16 cellular contexts compared by ENCODE assay signal in the genomic region with DNA sequence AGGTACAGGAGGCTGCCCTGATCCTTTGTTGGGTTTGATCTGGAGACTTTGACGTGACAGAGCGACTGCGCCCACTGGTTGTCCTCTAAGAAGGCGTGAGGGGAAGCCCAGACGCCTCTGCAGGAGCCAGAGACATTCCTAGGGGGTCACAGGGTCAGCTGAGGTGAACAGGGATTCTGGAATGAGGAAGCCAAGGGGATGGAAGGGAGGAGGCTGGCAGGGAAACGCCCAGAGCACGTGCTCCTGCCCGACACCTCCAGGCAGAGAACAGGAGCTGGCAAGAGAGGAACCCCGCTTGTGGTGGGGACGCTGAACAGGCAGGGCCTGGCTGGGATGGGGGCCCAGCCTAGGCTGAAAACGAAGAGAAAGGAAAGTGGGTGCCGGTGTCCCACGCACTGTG. TPM values are rescaled to one million over a fixed set of nuclear protein-coding genes. Genes with fewer than 3 reads are reported as not detected.
DNase-seq lines count a peak whose midpoint lies in the region; ATAC-seq and TF ChIP-seq lines count a peak whose summit lies in the region.
"Had no signal": no experiment of that assay in that cellular context is flagged by ENCODE, and none has a peak within 500 bp of the region (broad histone marks: within the 10 kb centered on the region; RNA-seq: fewer than 3 reads in every experiment).

No MANE protein-coding gene starts in this region.

- no peak for ATAC-seq in GM18858 (IDR thresholded peaks at IDR 0.05; ENCODE audit: unreplicated experiment)
- ATAC-seq: natural killer cell had no signal

- DNase-seq in NCI-H82 (lab: John Stamatoyannopoulos, UW): peak; percentile 19
- no peak for DNase-seq in NCI-H82 treated with DMSO at 0.1 percent for 48 hours (lab: John Stamatoyannopoulos, UW; ENCODE audit: unreplicated experiment)
- peak; percentile 72 for DNase-seq in amniotic epithelial cell (ENCODE audit: low read depth)
- DNase-seq in islet precursor cell: peak; percentile 88
- DNase-seq in type B pancreatic cell (ENCODE audit: extremely low spot score, unreplicated experiment): no peak
- DNase-seq in thyroid gland: no peak
- no peak for DNase-seq in WERI-Rb-1
- DNase-seq: activated CD4-positive, alpha-beta T cell treated with anti-CD3 and anti-CD28 coated beads, Interleukin-2, amount 50 U/mL, for 48 hours; activated naive CD4-positive, alpha-beta T cell treated with anti-CD3 and anti-CD28 coated beads for 36 hours; hippocampal formation; natural killer cell; NCI-H1436; NK-92 treated with Interleukin-12 subunit alpha and Interleukin-12 subunit beta, amount 100 ng/mL, for 24 hours; T-helper 1 cell had no signal

- no peak for TF ChIP-seq CTCF in type B pancreatic cell (conservative IDR thresholded peaks at IDR 0.05)
- no peak for TF ChIP-seq CTCF in thyroid gland (IDR thresholded peaks at IDR 0.05)
- TF ChIP-seq CTCF in WERI-Rb-1 (IDR thresholded peaks at IDR 0.05; ENCODE audit: low read depth, low read length): no peak

- TF ChIP-seq POLR2A in thyroid gland (IDR thresholded peaks at IDR 0.05): no peak

- H3K27ac ChIP-seq in thyroid gland (no peak overlapping the region), WERI-Rb-1 (no peak overlapping the region)
- H3K27ac ChIP-seq: 22Rv1 had no signal

- no peaks in the 10 kb centered on the region for H3K36me3 Mint-ChIP-seq in type B pancreatic cell
- H3K36me3 Mint-ChIP-seq: natural killer cell had no signal

- no peaks in the 10 kb centered on the region for H3K27me3 Mint-ChIP-seq in type B pancreatic cell

- WGBS in thyroid gland, 2 donors: 57 to 68% methylated on average over 13 of the region's 13 CpGs

- intact Hi-C loops in thyroid gland (cut with DNase I): no loop called here

- H3K4me1 Mint-ChIP-seq in type B pancreatic cell (ENCODE audit: unreplicated experiment): peaks cover 8% of the 10 kb centered on the region
- H3K4me1 Mint-ChIP-seq: natural killer cell had no signal

- H3K9me3 Mint-ChIP-seq in type B pancreatic cell: no peaks in the 10 kb centered on the region
- H3K9me3 Mint-ChIP-seq: activated naive CD4-positive, alpha-beta T cell treated with anti-CD3 and anti-CD28 coated beads for 36 hours; natural killer cell had no signal

- H3K4me3 ChIP-seq in thyroid gland (replicated peaks in 1 of 3) (no peak overlapping the region), WERI-Rb-1 (ENCODE audit: low read depth, low read length) (no peak overlapping the region)

- H3K27me3 ChIP-seq in thyroid gland (no peaks in the 10 kb centered on the region), WERI-Rb-1 (ENCODE audit: insufficient read depth, low read depth, severe bottlenecking) (no peaks in the 10 kb centered on the region)

- no peak overlapping the region for H3K4me3 Mint-ChIP-seq in type B pancreatic cell
- H3K4me3 Mint-ChIP-seq: activated naive CD4-positive, alpha-beta T cell treated with anti-CD3 and anti-CD28 coated beads for 36 hours; natural killer cell had no signal

- no peaks in the 10 kb centered on the region for H3K36me3 ChIP-seq in thyroid gland
- no peaks in the 10 kb centered on the region for H3K36me3 ChIP-seq in WERI-Rb-1

- no peaks in the 10 kb centered on the region for H3K4me1 ChIP-seq in thyroid gland

- H3K9me3 ChIP-seq in thyroid gland (no peaks in the 10 kb centered on the region), WERI-Rb-1 (ENCODE audit: severe bottlenecking) (no peaks in the 10 kb centered on the region)

- peak overlapping the region; percentile 67 for H3K27ac Mint-ChIP-seq in type B pancreatic cell
- H3K27ac Mint-ChIP-seq: activated naive CD4-positive, alpha-beta T cell treated with anti-CD3 and anti-CD28 coated beads for 36 hours; natural killer cell had no signal

RNA-seq across cellular contexts. Expression of gene CARD14, which starts 5.6 kb away (rescaled TPM):
- total RNA-seq in type B pancreatic cell (ENCODE audit: low replicate concordance) (1.9 and 6.7 TPM in 2 replicates), thyroid gland (1 to 10 TPM in 1 of 4 donors, under 1 TPM in 1, not detected in 2; 0.34 to 3.9 TPM)
- total RNA-seq: activated naive CD4-positive, alpha-beta T cell treated with anti-CD3 and anti-CD28 coated beads for 36 hours had no signal

RNA-seq across cellular contexts. Expression of gene EIF4A3, which starts 28.5 kb away (rescaled TPM):
- 104 and 112 TPM in 2 replicates for total RNA-seq in type B pancreatic cell (ENCODE audit: low replicate concordance)
- total RNA-seq in thyroid gland: 10 to 100 TPM; 42.9 to 79.8 (median 47.4) TPM

RNA-seq across cellular contexts. Expression of gene SGSH, which starts 44.7 kb away (rescaled TPM):
- 40.5 and 45.4 TPM in 2 replicates for total RNA-seq in type B pancreatic cell (ENCODE audit: low replicate concordance)
- 10 to 100 TPM; 31.8 to 48.5 (median 38.2) TPM for total RNA-seq in thyroid gland

RNA-seq across cellular contexts. Expression of gene SLC26A11, which starts 44.8 kb away (rescaled TPM):
- total RNA-seq in type B pancreatic cell (ENCODE audit: low replicate concordance) (23.6 and 26.4 TPM in 2 replicates), thyroid gland (10 to 100 TPM; 25.1 to 65.3 (median 31.7) TPM)

Comparison
In these comparisons a context has a peak if more than half of its experiments do, and no peak if none do; other contexts are left out.
1. DNase-seq: peak in NCI-H82 (single experiment), amniotic epithelial cell (single experiment) and islet precursor cell (single experiment); none in NCI-H82 treated with DMSO at 0.1 percent for 48 hours (single experiment), type B pancreatic cell (single experiment), thyroid gland (0 of 2) and WERI-Rb-1 (single experiment).